In genomic region chr5:96502247-96502646, GRCh38 we compare ENCODE assay signal across 25 cellular contexts.
"Had no signal": no experiment of that assay in that cellular context is flagged by ENCODE, and none has a peak within 500 bp of the region (broad histone marks: within the 10 kb centered on the region; RNA-seq: fewer than 3 reads in every experiment).

No MANE protein-coding gene starts in this region.

- H3K4me2 ChIP-seq: hepatocyte, smooth muscle cell had no signal

- H3K9me3 Mint-ChIP-seq: natural killer cell; nephron progenitor cell; stimulated activated memory B cell treated with anti-CD40 and anti-IgM and Interleukin-4, amounts not matched to agents 10 μg/mL and 1 μg/mL and 100 μg/mL, for 72 hours had no signal

- H3K4me1 Mint-ChIP-seq: mesothelial cell of epicardium; naive B cell; natural killer cell; stimulated activated memory B cell treated with anti-CD40 and anti-IgM and Interleukin-4, amounts not matched to agents 10 μg/mL and 1 μg/mL and 100 μg/mL, for 72 hours had no signal

- H3K27me3 ChIP-seq: hepatocyte, ovary, right atrium auricular region, right lobe of liver, stomach, testis, thyroid gland, transverse colon, upper lobe of left lung, vagina had no signal

- ATAC-seq: natural killer cell; right lobe of liver; stimulated activated memory B cell treated with anti-CD40 and anti-IgM and Interleukin-4, amounts not matched to agents 10 μg/mL and 1 μg/mL and 100 μg/mL, for 72 hours; stimulated activated naive CD8-positive, alpha-beta T cell treated with anti-CD3 and anti-CD28 coated beads, Interleukin-15, Interleukin-2, amounts not matched to agents 100 U/mL and 50 U/mL, for 24 hours had no signal

- H3K36me3 ChIP-seq: left ventricle myocardium inferior, ovary, right atrium auricular region, right lobe of liver, stomach, thyroid gland, transverse colon, upper lobe of left lung, vagina had no signal

- H3K36me3 Mint-ChIP-seq: mesothelial cell of epicardium; naive B cell; natural killer cell; stimulated activated memory B cell treated with anti-CD40 and anti-IgM and Interleukin-4, amounts not matched to agents 10 μg/mL and 1 μg/mL and 100 μg/mL, for 72 hours had no signal

- H3K4me1 ChIP-seq: left ventricle myocardium inferior, right atrium auricular region, right lobe of liver, stomach, testis, thyroid gland, transverse colon, upper lobe of left lung, vagina had no signal

- H3K4me3 Mint-ChIP-seq: mesothelial cell of epicardium; naive B cell; natural killer cell; nephron progenitor cell; stimulated activated memory B cell treated with anti-CD40 and anti-IgM and Interleukin-4, amounts not matched to agents 10 μg/mL and 1 μg/mL and 100 μg/mL, for 72 hours had no signal

- H3K4me3 ChIP-seq: hepatocyte, left ventricle myocardium inferior, lung, ovary, right atrium auricular region, right lobe of liver, smooth muscle cell, stomach, testis, thyroid gland, transverse colon, upper lobe of left lung, vagina had no signal

- H3K9me3 ChIP-seq: ovary, right atrium auricular region, right lobe of liver, stomach, testis, thyroid gland, transverse colon, upper lobe of left lung, vagina had no signal

- H3K27ac ChIP-seq: hepatocyte, left ventricle myocardium inferior, ovary, right atrium auricular region, right lobe of liver, stomach, testis, thyroid gland, transverse colon, upper lobe of left lung, vagina had no signal

- H3K27ac Mint-ChIP-seq: mesothelial cell of epicardium; naive B cell; natural killer cell; nephron progenitor cell; progenitor cell of endocrine pancreas; stimulated activated memory B cell treated with anti-CD40 and anti-IgM and Interleukin-4, amounts not matched to agents 10 μg/mL and 1 μg/mL and 100 μg/mL, for 72 hours had no signal

- H3K79me2 ChIP-seq: hepatocyte had no signal

- H2AFZ ChIP-seq: hepatocyte had no signal

- DNase-seq: left ventricle myocardium inferior; mesendoderm; naive B cell; natural killer cell; nephron progenitor cell; ovary; right lobe of liver; stimulated activated CD4-positive, alpha-beta T cell treated with anti-CD3 and anti-CD28 coated beads, Interleukin-1b, Interleukin-23, amount 100 ng/mL, for 48 hours; stimulated activated CD4-positive, alpha-beta T cell treated with anti-CD3 and anti-CD28 coated beads, Interleukin-2, amount 100 ng/mL, for 48 hours; stimulated activated CD4-positive, alpha-beta T cell treated with anti-CD3 and anti-CD28 coated beads, Interleukin-4, amount 100 ng/mL, for 4 hours; stimulated activated CD8-positive, alpha-beta memory T cell treated with anti-CD3 and anti-CD28 coated beads, Interleukin-4, amount 100 ng/mL, for 48 hours; stimulated activated naive CD8-positive, alpha-beta T cell treated with anti-CD3 and anti-CD28 coated beads, Interleukin-15, Interleukin-2, amounts not matched to agents 100 U/mL and 50 U/mL, for 24 hours; stomach; testis; thyroid gland; transverse colon; upper lobe of left lung had no signal
